Comparison of ENCODE assay signal across 11 cellular contexts in genomic region chr1:110343249-110343648, GRCh38. TPM values are rescaled to one million over a fixed set of nuclear protein-coding genes. Genes with fewer than 3 reads are reported as not detected.
DNase-seq lines count a peak whose midpoint lies in the region; ATAC-seq and TF ChIP-seq lines count a peak whose summit lies in the region.
"Had no signal": no experiment of that assay in that cellular context is flagged by ENCODE, and none has a peak within 500 bp of the region (broad histone marks: within the 10 kb centered on the region; RNA-seq: fewer than 3 reads in every experiment).

No MANE protein-coding gene starts in this region.

- CTCF ChIA-PET in activated naive CD4-positive, alpha-beta T cell treated with anti-CD3 and anti-CD28 coated beads, Interleukin-2, amount 10 ng/mL, durations not matched to agents 7 days and 5 days (lab: Charles Lee), result interaction anchor here (0.7 to 1.2 kb wide), 3 partner anchors 134 to 360 kb away, joined by 3 to 4 read pairs (median 3); no protein-coding TSS in a partner anchor
- CTCF ChIA-PET in PC-9 (lab: Charles Lee), result interaction anchor here (0.7 kb wide), 1 partner anchor 10 kb away, joined by 12 read pairs; no protein-coding TSS in a partner anchor

- no peak overlapping the region for H3K4me3 Mint-ChIP-seq in activated naive CD4-positive, alpha-beta T cell treated with anti-CD3 and anti-CD28 coated beads, Interleukin-2, amount 10 ng/mL, durations not matched to agents 7 days and 5 days

- no peaks in the 10 kb centered on the region for H3K27me3 Mint-ChIP-seq in activated naive CD4-positive, alpha-beta T cell treated with anti-CD3 and anti-CD28 coated beads, Interleukin-2, amount 10 ng/mL, durations not matched to agents 7 days and 5 days

- TF ChIP-seq CTCF in PC-9 (conservative IDR thresholded peaks at IDR 0.05) (no peak), epithelial cell of proximal tubule (conservative IDR thresholded peaks at IDR 0.05; ENCODE audit: low read depth, low read length) (no peak), smooth muscle cell (IDR thresholded peaks at IDR 0.05; ENCODE audit: borderline replicate concordance, insufficient read depth, poor library complexity, severe bottlenecking) (no peak)

- H3K4me1 ChIP-seq in PC-9 (replicated peaks; ENCODE audit: insufficient read depth) (peaks cover 76% of the 10 kb centered on the region), smooth muscle cell (ENCODE audit: low read depth) (peaks cover 60% of the 10 kb centered on the region)

- H3K9me3 Mint-ChIP-seq in activated naive CD4-positive, alpha-beta T cell treated with anti-CD3 and anti-CD28 coated beads, Interleukin-2, amount 10 ng/mL, durations not matched to agents 7 days and 5 days, result no peaks in the 10 kb centered on the region

- peaks cover 9% of the 10 kb centered on the region; the same call in 1 of the 2 replicates for H3F3A ChIP-seq in PC-9 (ENCODE audit: insufficient read depth, low read depth)
- H3F3A ChIP-seq in smooth muscle cell (ENCODE audit: low read depth), result no peaks in the 10 kb centered on the region

- peak overlapping the region; percentile 39 for H3K27ac Mint-ChIP-seq in activated naive CD4-positive, alpha-beta T cell treated with anti-CD3 and anti-CD28 coated beads, Interleukin-2, amount 10 ng/mL, durations not matched to agents 7 days and 5 days

- H3K27ac ChIP-seq in PC-9, result 0 out of 2 replicates have a peak overlapping the region, but pooled peaks have one; percentile 10
- H3K27ac ChIP-seq in smooth muscle cell (ENCODE audit: low read depth), result no peak overlapping the region
- H3K27ac ChIP-seq: SJCRH30 had no signal

- H2AFZ ChIP-seq in PC-9 (no peak overlapping the region), smooth muscle cell (ENCODE audit: low read depth) (no peak overlapping the region)

- H3K27me3 ChIP-seq in PC-9 (ENCODE audit: insufficient read depth, low read depth) (no peaks in the 10 kb centered on the region), smooth muscle cell (ENCODE audit: low read depth) (no peaks in the 10 kb centered on the region)
- H3K27me3 ChIP-seq: SJCRH30 had no signal

- no peak for DNase-seq in activated naive CD4-positive, alpha-beta T cell treated with anti-CD3 and anti-CD28 coated beads, Interleukin-2, amount 10 ng/mL, durations not matched to agents 7 days and 5 days
- DNase-seq in activated naive CD4-positive, alpha-beta T cell (lab: John Stamatoyannopoulos, UW), result no peak
- DNase-seq in PC-9, result no peak
- no peak for DNase-seq in epithelial cell of proximal tubule (ENCODE audit: low read depth)
- DNase-seq in smooth muscle cell (lab: John Stamatoyannopoulos, UW; ENCODE audit: unreplicated experiment), result no peak
- no peak for DNase-seq in SW 1271 (lab: John Stamatoyannopoulos, UW)
- no peak for DNase-seq in foreskin melanocyte
- DNase-seq: mucosa of descending colon; SJCRH30; stimulated activated CD4-positive, alpha-beta T cell treated with anti-CD3 and anti-CD28 coated beads, Interleukin-12 subunit alpha, Interleukin-12 subunit beta, amount 100 ng/mL, for 4 hours had no signal

- H4K20me1 ChIP-seq in PC-9 (ENCODE audit: insufficient read depth) (peaks cover 82% of the 10 kb centered on the region), smooth muscle cell (ENCODE audit: low read depth) (peaks cover 82% of the 10 kb centered on the region)

- H3K36me3 ChIP-seq in PC-9 (ENCODE audit: low read depth) (peaks cover 64% of the 10 kb centered on the region), smooth muscle cell (ENCODE audit: low read depth) (no peaks in the 10 kb centered on the region)

- ATAC-seq in HG03045 (IDR thresholded peaks at IDR 0.05; ENCODE audit: unreplicated experiment), result no peak
- ATAC-seq: mucosa of descending colon had no signal

- POLR2A ChIA-PET in PC-9 (lab: Charles Lee; ENCODE audit: unreplicated experiment), result no interaction called here

- peaks cover 71% of the 10 kb centered on the region for H3K36me3 Mint-ChIP-seq in activated naive CD4-positive, alpha-beta T cell treated with anti-CD3 and anti-CD28 coated beads, Interleukin-2, amount 10 ng/mL, durations not matched to agents 7 days and 5 days

- H3K4me2 ChIP-seq in PC-9 (peak overlapping the region; percentile 91), smooth muscle cell (peak overlapping the region; percentile 91)

- no peaks in the 10 kb centered on the region for H3K9me3 ChIP-seq in PC-9 (ENCODE audit: insufficient read depth, low read depth)
- H3K9me3 ChIP-seq in smooth muscle cell (replicated peaks; ENCODE audit: low read depth), result no peaks in the 10 kb centered on the region
- H3K9me3 ChIP-seq: mucosa of descending colon, SJCRH30 had no signal

- H3K4me3 ChIP-seq in PC-9 (peak overlapping the region; percentile 77), epithelial cell of proximal tubule (ENCODE audit: low read depth, low read length) (peak overlapping the region; percentile 26), smooth muscle cell (peak overlapping the region; percentile 37)
- H3K4me3 ChIP-seq: mucosa of descending colon had no signal

- 94% methylated on average over 2 of the region's 2 CpGs for WGBS in smooth muscle cell (ENCODE audit: low lambda C conversion rate)

- H3K9me2 ChIP-seq in PC-9 (ENCODE audit: insufficient read depth), result no peaks in the 10 kb centered on the region

- peak overlapping the region; percentile 14 for H3K9ac ChIP-seq in smooth muscle cell (ENCODE audit: low read depth)

- H3K79me2 ChIP-seq in PC-9 (ENCODE audit: low read depth) (peaks cover 90% of the 10 kb centered on the region), smooth muscle cell (ENCODE audit: low read depth) (peaks cover 83% of the 10 kb centered on the region)

- peaks cover 78% of the 10 kb centered on the region for H3K4me1 Mint-ChIP-seq in activated naive CD4-positive, alpha-beta T cell treated with anti-CD3 and anti-CD28 coated beads, Interleukin-2, amount 10 ng/mL, durations not matched to agents 7 days and 5 days

- intact Hi-C loops in PC-9 (cut with micrococcal nuclease; ENCODE audit: unreplicated experiment), result no loop called here

- BruUV-seq in PC-9 (replicated peaks; lab: Mats Ljungman, UMichigan), result no TSS peak

RNA-seq across cellular contexts. Expression of gene RBM15, which starts 4.1 kb away (rescaled TPM):
- 42.7 and 43.1 TPM in 2 replicates for total RNA-seq in PC-9 (2021)
- total RNA-seq in epithelial cell of proximal tubule, result 19.9 and 24.2 TPM in 2 replicates
- 27.6 and 32.9 TPM in 2 replicates for total RNA-seq in smooth muscle cell
- polyA plus RNA-seq in smooth muscle cell, result 5.3 and 8.1 TPM in 2 replicates

RNA-seq across cellular contexts. Expression of gene SLC16A4, which starts 47.6 kb away (rescaled TPM):
- total RNA-seq in PC-9 (2021) (24.6 and 32.7 TPM in 2 replicates), epithelial cell of proximal tubule (9.2 and 12.4 TPM in 2 replicates), smooth muscle cell (11.6 and 16.5 TPM in 2 replicates)
- polyA plus RNA-seq in smooth muscle cell, result 6.5 and 7.7 TPM in 2 replicates

Comparison
In these comparisons a context has a peak if more than half of its experiments do, and no peak if none do; other contexts are left out.
1. H3K4me3 ChIP-seq: peak in every context shown above with its lines; median percentile 77 in PC-9; 37 in smooth muscle cell; 26 in epithelial cell of proximal tubule.